ENCODE assay signal across 25 cellular contexts in genomic region chr9:84939766-84940165, GRCh38.
"Had no signal": no experiment of that assay in that cellular context is flagged by ENCODE, and none has a peak within 500 bp of the region (broad histone marks: within the 10 kb centered on the region; RNA-seq: fewer than 3 reads in every experiment).

No MANE protein-coding gene starts in this region.

- H3K4me1 ChIP-seq: heart left ventricle, prostate gland, right atrium auricular region had no signal

- FAIRE-seq: endometrium, islet of Langerhans, urothelium cell line had no signal

- H3K4me3 ChIP-seq: cardiac muscle cell, gastroesophageal sphincter, heart left ventricle, ovary, prostate gland, right atrium auricular region, tibial artery had no signal

- H3K9me3 ChIP-seq: gastroesophageal sphincter, heart left ventricle, neutrophil, ovary, prostate gland, right atrium auricular region, tibial artery had no signal

- H3K27ac Mint-ChIP-seq: activated B cell treated with CpG ODN at 0.5 μM for 24 hours; activated CD4-positive, alpha-beta T cell treated with anti-CD3 and anti-CD28 coated beads for 36 hours; activated naive CD8-positive, alpha-beta T cell treated with anti-CD3 and anti-CD28 coated beads, Interleukin-2, amount 10 ng/mL, durations not matched to agents 7 days and 5 days; naive B cell; T-helper 1 cell treated with Interleukin-12 subunit alpha and Interleukin-12 subunit beta and Interleukin-4 antibody, amounts not matched to agents 30 μg/mL and 1 μg/mL, for 36 hours had no signal

- H3K27me3 Mint-ChIP-seq: activated B cell treated with CpG ODN at 0.5 μM for 24 hours, naive B cell had no signal

- H3K4me1 Mint-ChIP-seq: activated B cell treated with CpG ODN at 0.5 μM for 24 hours; activated CD4-positive, alpha-beta T cell treated with anti-CD3 and anti-CD28 coated beads for 36 hours; activated naive CD8-positive, alpha-beta T cell treated with anti-CD3 and anti-CD28 coated beads, Interleukin-2, amount 10 ng/mL, durations not matched to agents 7 days and 5 days; naive B cell had no signal

- H3K9me3 Mint-ChIP-seq: activated B cell treated with CpG ODN at 0.5 μM for 24 hours; activated naive CD8-positive, alpha-beta T cell treated with anti-CD3 and anti-CD28 coated beads, Interleukin-2, amount 10 ng/mL, durations not matched to agents 7 days and 5 days; activated T-cell treated with anti-CD3 and anti-CD28 coated beads, Interleukin-2, amount 50 U/mL, for 4 hours; naive B cell; T-helper 1 cell treated with Interleukin-12 subunit alpha and Interleukin-12 subunit beta and Interleukin-4 antibody, amounts not matched to agents 30 μg/mL and 1 μg/mL, for 36 hours had no signal

- ATAC-seq: activated CD4-positive, alpha-beta T cell treated with anti-CD3 and anti-CD28 coated beads for 36 hours; activated T-cell treated with anti-CD3 and anti-CD28 coated beads, Interleukin-2, amount 50 U/mL, for 4 hours; gastroesophageal sphincter; heart left ventricle; left colon; stimulated activated naive CD8-positive, alpha-beta T cell treated with anti-CD3 and anti-CD28 coated beads, Interleukin-15, Interleukin-2, amounts not matched to agents 100 U/mL and 50 U/mL, for 24 hours had no signal

- H3K27me3 ChIP-seq: cardiac muscle cell, gastroesophageal sphincter, heart left ventricle, neutrophil, ovary, right atrium auricular region, tibial artery had no signal

- H3K4me3 Mint-ChIP-seq: activated B cell treated with CpG ODN at 0.5 μM for 24 hours; activated CD4-positive, alpha-beta T cell treated with anti-CD3 and anti-CD28 coated beads for 36 hours; activated naive CD8-positive, alpha-beta T cell treated with anti-CD3 and anti-CD28 coated beads, Interleukin-2, amount 10 ng/mL, durations not matched to agents 7 days and 5 days; activated T-cell treated with anti-CD3 and anti-CD28 coated beads, Interleukin-2, amount 50 U/mL, for 4 hours; naive B cell; T-helper 1 cell treated with Interleukin-12 subunit alpha and Interleukin-12 subunit beta and Interleukin-4 antibody, amounts not matched to agents 30 μg/mL and 1 μg/mL, for 36 hours had no signal

- DNase-seq: activated B cell treated with CpG ODN at 0.5 μM for 24 hours; activated CD4-positive, alpha-beta T cell treated with anti-CD3 and anti-CD28 coated beads for 36 hours; activated CD4-positive, alpha-beta T cell treated with anti-CD3 and anti-CD28 coated beads, Interleukin-2, amount 50 U/mL, for 4 hours; activated CD8-positive, alpha-beta memory T cell treated with anti-CD3 and anti-CD28 coated beads, Interleukin-2, amount 50 U/mL, for 48 hours; activated naive CD4-positive, alpha-beta T cell treated with Interleukin-2 at 50 U/mL for 16 hours; activated naive CD8-positive, alpha-beta T cell treated with anti-CD3 and anti-CD28 coated beads, Interleukin-2, amount 10 ng/mL, durations not matched to agents 7 days and 5 days; activated T-cell treated with anti-CD3 and anti-CD28 coated beads, Interleukin-2, amount 50 U/mL, for 4 hours; amniotic stem cell; cortex of kidney; heart left ventricle; left colon; naive B cell; ovary; stimulated activated CD4-positive, alpha-beta T cell treated with anti-CD3 and anti-CD28 coated beads, Interleukin-4, amount 100 ng/mL, for 4 hours; stimulated activated naive CD8-positive, alpha-beta T cell treated with anti-CD3 and anti-CD28 coated beads, Interleukin-15, Interleukin-2, amounts not matched to agents 100 U/mL and 50 U/mL, for 24 hours; tibial artery had no signal

- H3K36me3 Mint-ChIP-seq: activated naive CD8-positive, alpha-beta T cell treated with anti-CD3 and anti-CD28 coated beads, Interleukin-2, amount 10 ng/mL, durations not matched to agents 7 days and 5 days; naive B cell had no signal

- H3K36me3 ChIP-seq: cardiac muscle cell, gastroesophageal sphincter, heart left ventricle, neutrophil, ovary, prostate gland, right atrium auricular region, tibial artery had no signal

- H3K27ac ChIP-seq: cardiac muscle cell, gastroesophageal sphincter, heart left ventricle, neutrophil, ovary, prostate gland, right atrium auricular region, tibial artery had no signal
